In the genomic region with DNA sequence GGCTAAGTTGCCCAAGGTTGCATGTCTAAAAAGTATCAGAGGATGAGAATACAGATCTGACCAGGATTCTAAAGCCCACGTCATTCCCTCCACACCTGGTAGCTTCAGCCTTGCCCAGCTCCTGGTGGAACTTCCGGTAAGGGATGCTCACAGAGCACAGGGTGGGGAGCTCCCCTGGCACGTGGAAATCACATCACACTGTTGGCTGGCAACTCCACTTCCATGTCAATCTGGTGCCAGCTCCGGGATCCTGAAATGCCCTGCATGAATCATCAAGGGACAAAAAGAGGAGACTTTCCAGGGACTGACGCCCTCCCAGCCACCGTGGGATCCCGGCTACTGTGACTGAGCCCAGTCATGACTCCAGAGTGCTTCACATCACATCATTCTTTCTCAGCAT, we compare ENCODE assay signal across 12 cellular contexts. TPM values are rescaled to one million over a fixed set of nuclear protein-coding genes. Genes with fewer than 3 reads are reported as not detected.
DNase-seq lines count a peak whose midpoint lies in the region; ATAC-seq and TF ChIP-seq lines count a peak whose summit lies in the region.
"Had no signal": no experiment of that assay in that cellular context is flagged by ENCODE, and none has a peak within 500 bp of the region (broad histone marks: within the 10 kb centered on the region; RNA-seq: fewer than 3 reads in every experiment).

No MANE protein-coding gene starts in this region.

- intact Hi-C loops in aorta (cut with DNase I), result no loop called here

- H3K4me1 ChIP-seq in fibroblast of lung (ENCODE audit: control insufficient read depth, extremely low read depth, insufficient read depth, low read length), result peaks cover 25% of the 10 kb centered on the region
- peaks cover 2 to 10% of the 10 kb centered on the region in 2 donors for H3K4me1 ChIP-seq in aorta (ENCODE audit: control insufficient read depth in 1 of 2, insufficient read depth in 2 of 2, low read length in 2 of 2)

- no peak for DNase-seq in stimulated activated naive CD8-positive, alpha-beta T cell treated with anti-CD3 and anti-CD28 coated beads, Interleukin-15, Interleukin-2, amounts not matched to agents 100 U/mL and 50 U/mL, for 24 hours
- peak; percentile 47 for DNase-seq in RKO (ENCODE audit: low spot score)
- no peak for DNase-seq in fibroblast of lung (ENCODE audit: low read depth in 2 of 2)
- peak; percentile 70 to 87 for DNase-seq in aorta
- no peak for DNase-seq in NCI-H510A (lab: John Stamatoyannopoulos, UW)
- no peak for DNase-seq in kidney glomerular epithelial cell (lab: John Stamatoyannopoulos, UW)
- DNase-seq: activated CD4-positive, alpha-beta T cell treated with anti-CD3 and anti-CD28 coated beads, Interleukin-2, amount 50 U/mL, for 4 hours; NCI-H2171 had no signal

- H3K36me3 ChIP-seq in fibroblast of lung (ENCODE audit: control insufficient read depth, insufficient read depth, low read length), result no peaks in the 10 kb centered on the region
- H3K36me3 ChIP-seq in aorta (ENCODE audit: control insufficient read depth in 1 of 2, insufficient read depth in 2 of 2, low read length in 1 of 2), result no peaks in the 10 kb centered on the region

- ATAC-seq in stimulated activated naive CD8-positive, alpha-beta T cell treated with anti-CD3 and anti-CD28 coated beads, Interleukin-15, Interleukin-2, amounts not matched to agents 100 U/mL and 50 U/mL, for 24 hours, result no peak
- peak; percentile 69 for ATAC-seq in aorta (ENCODE audit: low FRiP score)
- no peak for ATAC-seq in HG03139 (IDR thresholded peaks at IDR 0.05; ENCODE audit: unreplicated experiment)

- H2AFZ ChIP-seq in fibroblast of lung (ENCODE audit: low read length), result no peak overlapping the region

- peak overlapping the region; percentile 44 for H3K4me3 Mint-ChIP-seq in stimulated activated naive CD8-positive, alpha-beta T cell treated with anti-CD3 and anti-CD28 coated beads, Interleukin-15, Interleukin-2, amounts not matched to agents 100 ng/mL and 50 ng/mL, for 24 hours
- H3K4me3 Mint-ChIP-seq: activated naive CD4-positive, alpha-beta T cell treated with anti-CD3 and anti-CD28 coated beads for 36 hours had no signal

- H3K27ac Mint-ChIP-seq in stimulated activated naive CD8-positive, alpha-beta T cell treated with anti-CD3 and anti-CD28 coated beads, Interleukin-15, Interleukin-2, amounts not matched to agents 100 ng/mL and 50 ng/mL, for 24 hours, result no peak overlapping the region
- H3K27ac Mint-ChIP-seq: activated naive CD4-positive, alpha-beta T cell treated with anti-CD3 and anti-CD28 coated beads for 36 hours had no signal

- TF ChIP-seq CTCF in fibroblast of lung (conservative IDR thresholded peaks at IDR 0.05 in 1 of 2, IDR thresholded peaks at IDR 0.05 in 1 of 2; ENCODE audit: low read depth in 1 of 2, low read length in 2 of 2), result no peak

- no peak overlapping the region for H3K4me3 ChIP-seq in fibroblast of lung (replicated peaks in 1 of 4; ENCODE audit: control extremely low read depth in 1 of 4, insufficient read depth in 1 of 4, low read depth in 3 of 4, low read length in 4 of 4)
- H3K4me3 ChIP-seq in aorta (ENCODE audit: low read length in 2 of 2), result no peak overlapping the region

- peaks cover 9% of the 10 kb centered on the region for H3K27me3 Mint-ChIP-seq in stimulated activated naive CD8-positive, alpha-beta T cell treated with anti-CD3 and anti-CD28 coated beads, Interleukin-15, Interleukin-2, amounts not matched to agents 100 ng/mL and 50 ng/mL, for 24 hours
- H3K27me3 Mint-ChIP-seq: stimulated activated naive B cell treated with anti-CD40 and anti-IgM and Interleukin-4, amounts not matched to agents 10 μg/mL and 1 μg/mL and 100 μg/mL, for 72 hours had no signal

- whole genome bisulfite sequencing in aorta, 2 donors, result 12 to 15% methylated on average over 7 of the region's 7 CpGs

- H3K27me3 ChIP-seq in fibroblast of lung (ENCODE audit: control insufficient read depth, insufficient read depth, low read length) (no peaks in the 10 kb centered on the region), aorta (ENCODE audit: control insufficient read depth in 1 of 2, insufficient read depth in 2 of 2, low read length in 1 of 2) (no peaks in the 10 kb centered on the region)

- H4K20me1 ChIP-seq in fibroblast of lung (ENCODE audit: control insufficient read depth, extremely low read depth, insufficient read depth, low read length), result no peaks in the 10 kb centered on the region

- H3K4me2 ChIP-seq in fibroblast of lung (ENCODE audit: extremely low read depth, insufficient read depth, low read length), result no peak overlapping the region

- H3K79me2 ChIP-seq in fibroblast of lung (ENCODE audit: control insufficient read depth, insufficient read depth, low read length), result no peaks in the 10 kb centered on the region

- no peaks in the 10 kb centered on the region for H3K36me3 Mint-ChIP-seq in stimulated activated naive CD8-positive, alpha-beta T cell treated with anti-CD3 and anti-CD28 coated beads, Interleukin-15, Interleukin-2, amounts not matched to agents 100 ng/mL and 50 ng/mL, for 24 hours (ENCODE audit: low read depth)
- H3K36me3 Mint-ChIP-seq: stimulated activated naive B cell treated with anti-CD40 and anti-IgM and Interleukin-4, amounts not matched to agents 10 μg/mL and 1 μg/mL and 100 μg/mL, for 72 hours had no signal

- no peak overlapping the region for H3K9ac ChIP-seq in fibroblast of lung (ENCODE audit: insufficient read depth, low read length)

- H3K4me1 Mint-ChIP-seq in stimulated activated naive CD8-positive, alpha-beta T cell treated with anti-CD3 and anti-CD28 coated beads, Interleukin-15, Interleukin-2, amounts not matched to agents 100 ng/mL and 50 ng/mL, for 24 hours (ENCODE audit: low read depth), result no peaks in the 10 kb centered on the region

- no peaks in the 10 kb centered on the region for H3K9me3 ChIP-seq in fibroblast of lung (ENCODE audit: control insufficient read depth, insufficient read depth, low read depth, low read length)
- H3K9me3 ChIP-seq in aorta (ENCODE audit: control insufficient read depth, low read length), result no peaks in the 10 kb centered on the region

- no peaks in the 10 kb centered on the region for H3K9me3 Mint-ChIP-seq in stimulated activated naive CD8-positive, alpha-beta T cell treated with anti-CD3 and anti-CD28 coated beads, Interleukin-15, Interleukin-2, amounts not matched to agents 100 ng/mL and 50 ng/mL, for 24 hours
- H3K9me3 Mint-ChIP-seq: activated naive CD4-positive, alpha-beta T cell treated with anti-CD3 and anti-CD28 coated beads for 36 hours; stimulated activated naive B cell treated with anti-CD40 and anti-IgM and Interleukin-4, amounts not matched to agents 10 μg/mL and 1 μg/mL and 100 μg/mL, for 72 hours had no signal

- peak overlapping the region; percentile 88 for H3K27ac ChIP-seq in fibroblast of lung (ENCODE audit: insufficient read depth, low read length)
- H3K27ac ChIP-seq in aorta (ENCODE audit: low read depth in 1 of 2, low read length in 2 of 2), result peak overlapping the region; percentile 53 to 99

RNA-seq across cellular contexts. Expression of a gene that starts 12.4 kb away (rescaled TPM):
- total RNA-seq in fibroblast of lung (34.4 and 35.2 TPM in 2 replicates), aorta (10 to 100 TPM; 18.4 to 24.1 TPM)
- polyA plus RNA-seq in fibroblast of lung (12.6 and 19.9 TPM in 2 replicates), aorta (10 to 100 TPM in 1 of 2 donors, 1 to 10 TPM in 1; 8.4 to 13.7 TPM)
- 14.0 and 23.6 TPM in 2 replicates for polyA plus RNA-seq in fibroblast of lung (2012)
- 18.0 and 28.1 TPM in 2 replicates for polyA minus RNA-seq in fibroblast of lung (ENCODE audit: low replicate concordance)

Comparison
In these comparisons a context has a peak if more than half of its experiments do, and no peak if none do; other contexts are left out.
1. DNase-seq: peak in RKO (single experiment) and aorta (2 of 2); none in stimulated activated naive CD8-positive, alpha-beta T cell treated with anti-CD3 and anti-CD28 coated beads, Interleukin-15, Interleukin-2, amounts not matched to agents 100 U/mL and 50 U/mL, for 24 hours (single experiment), fibroblast of lung (0 of 2), NCI-H510A (single experiment) and kidney glomerular epithelial cell (single experiment).